In the genomic region with DNA sequence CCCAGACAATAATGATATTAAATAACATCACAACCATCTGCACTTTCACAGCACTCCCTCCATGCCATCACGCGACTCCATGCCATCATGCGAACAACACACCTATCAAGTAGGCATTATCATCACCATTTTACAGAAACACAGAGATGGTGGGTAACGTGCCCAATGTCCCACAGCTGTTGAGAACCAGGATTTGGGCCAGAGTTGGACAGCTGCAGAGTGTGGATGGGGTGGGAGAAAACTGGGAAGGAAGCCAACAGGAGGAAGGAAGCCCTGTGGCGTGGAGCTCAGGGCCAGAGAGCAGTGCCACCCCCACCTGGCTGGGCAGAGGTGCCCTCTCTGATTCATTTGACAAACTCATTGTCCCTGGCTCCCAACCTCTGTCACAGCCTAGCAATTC, we compare ENCODE assay signal across 19 cellular contexts. TPM values are rescaled to one million over a fixed set of nuclear protein-coding genes. Genes with fewer than 3 reads are reported as not detected.
"Had no signal": no experiment of that assay in that cellular context is flagged by ENCODE, and none has a peak within 500 bp of the region (broad histone marks: within the 10 kb centered on the region; RNA-seq: fewer than 3 reads in every experiment).

No MANE protein-coding gene starts in this region.

- H3K27me3 Mint-ChIP-seq: activated naive CD8-positive, alpha-beta T cell treated with anti-CD3 and anti-CD28 coated beads for 36 hours had no signal

- H2AFZ ChIP-seq: neural progenitor cell had no signal

- H3K36me3 Mint-ChIP-seq: activated naive CD8-positive, alpha-beta T cell treated with anti-CD3 and anti-CD28 coated beads for 36 hours; naive B cell had no signal

- H3K4me1 Mint-ChIP-seq: activated naive CD8-positive, alpha-beta T cell treated with anti-CD3 and anti-CD28 coated beads for 36 hours; activated T-helper 17 cell treated with anti-CD3 and anti-CD28 coated beads, Interleukin-2, amount 50 U/mL, for 72 hours had no signal

- H3K4me3 Mint-ChIP-seq: activated CD8-positive, alpha-beta T cell treated with anti-CD3 and anti-CD28 coated beads for 36 hours; activated naive CD8-positive, alpha-beta T cell treated with anti-CD3 and anti-CD28 coated beads for 36 hours; activated T-helper 17 cell treated with anti-CD3 and anti-CD28 coated beads, Interleukin-2, amount 50 U/mL, for 72 hours; effector memory CD8-positive, alpha-beta T cell; naive B cell; neural progenitor cell had no signal

- H3K27ac Mint-ChIP-seq: activated CD8-positive, alpha-beta T cell treated with anti-CD3 and anti-CD28 coated beads for 36 hours; activated naive CD8-positive, alpha-beta T cell treated with anti-CD3 and anti-CD28 coated beads for 36 hours; activated T-helper 17 cell treated with anti-CD3 and anti-CD28 coated beads, Interleukin-2, amount 50 U/mL, for 72 hours; effector memory CD8-positive, alpha-beta T cell; neural progenitor cell had no signal

- H3K27ac ChIP-seq: body of pancreas, epithelial cell of prostate, neural progenitor cell, ovary, psoas muscle had no signal

- DNase-seq: activated CD4-positive, alpha-beta T cell treated with anti-CD3 and anti-CD28 coated beads for 48 hours; activated CD4-positive, CD25-positive, alpha-beta regulatory T cell; activated CD8-positive, alpha-beta T cell treated with anti-CD3 and anti-CD28 coated beads for 36 hours; activated naive CD4-positive, alpha-beta T cell; activated naive CD8-positive, alpha-beta T cell treated with anti-CD3 and anti-CD28 coated beads for 36 hours; activated T-cell treated with anti-CD3 and anti-CD28 coated beads, Interleukin-2, amount 50 U/mL, for 1 hour; amygdala; body of pancreas; effector memory CD8-positive, alpha-beta T cell; head of caudate nucleus; left ventricle myocardium superior; naive B cell; ovary; psoas muscle; stimulated activated naive CD4-positive, alpha-beta T cell; trophoblast cell had no signal

- H3K4me1 ChIP-seq: body of pancreas had no signal

- H3K4me3 ChIP-seq: body of pancreas, neural progenitor cell, ovary, psoas muscle had no signal

- H3K9ac ChIP-seq: neural progenitor cell had no signal

- H3K4me2 ChIP-seq: neural progenitor cell had no signal

- H3K9me3 Mint-ChIP-seq: activated CD8-positive, alpha-beta T cell treated with anti-CD3 and anti-CD28 coated beads for 36 hours; activated naive CD8-positive, alpha-beta T cell treated with anti-CD3 and anti-CD28 coated beads for 36 hours; activated T-helper 17 cell treated with anti-CD3 and anti-CD28 coated beads, Interleukin-2, amount 50 U/mL, for 72 hours; effector memory CD8-positive, alpha-beta T cell; naive B cell; neural progenitor cell had no signal

- H3K36me3 ChIP-seq: neural progenitor cell, ovary had no signal

- H3K27me3 ChIP-seq: body of pancreas, neural progenitor cell, ovary had no signal

- H3K9me3 ChIP-seq: body of pancreas, ovary, psoas muscle had no signal

RNA-seq across cellular contexts. Expression of a gene that starts 29.0 kb away (rescaled TPM):
- total RNA-seq: activated CD8-positive, alpha-beta T cell treated with anti-CD3 and anti-CD28 coated beads for 36 hours; activated naive CD8-positive, alpha-beta T cell treated with anti-CD3 and anti-CD28 coated beads for 36 hours; activated T-helper 17 cell treated with anti-CD3 and anti-CD28 coated beads, Interleukin-2, amount 50 U/mL, for 72 hours had no signal
